In genomic region chr4:175646802-175647201, GRCh38 we compare ENCODE assay signal across 19 cellular contexts.
DNase-seq lines count a peak whose midpoint lies in the region; ATAC-seq and TF ChIP-seq lines count a peak whose summit lies in the region.
"Had no signal": no experiment of that assay in that cellular context is flagged by ENCODE, and none has a peak within 500 bp of the region (broad histone marks: within the 10 kb centered on the region; RNA-seq: fewer than 3 reads in every experiment).

No MANE protein-coding gene starts in this region.

- H3K9me3 Mint-ChIP-seq in stimulated activated naive CD8-positive, alpha-beta T cell treated with anti-CD3 and anti-CD28 coated beads, Interleukin-15, amount 100 ng/mL, for 72 hours = peaks cover 0 to 10% of the 10 kb centered on the region in 2 donors

- H3K9me3 ChIP-seq in OCI-LY1 (ENCODE audit: low read length) (no peaks in the 10 kb centered on the region), osteoblast (ENCODE audit: low read depth, low read length) (no peaks in the 10 kb centered on the region), right lobe of liver (no peaks in the 10 kb centered on the region)
- H3K9me3 ChIP-seq: A549 had no signal

- no peaks in the 10 kb centered on the region for H3K9me2 ChIP-seq in OCI-LY1 (ENCODE audit: low read depth, low read length)

- ATAC-seq in stimulated activated naive CD8-positive, alpha-beta T cell treated with anti-CD3 and anti-CD28 coated beads, Interleukin-15, amount 100 ng/mL, for 72 hours = no peak
- ATAC-seq in right lobe of liver = no peak
- ATAC-seq: A549, GM12878, K562 had no signal

- H3K4me1 ChIP-seq in OCI-LY1 (ENCODE audit: insufficient read depth, low read length, severe bottlenecking) = peaks cover 5% of the 10 kb centered on the region
- no peaks in the 10 kb centered on the region for H3K4me1 ChIP-seq in osteoblast (ENCODE audit: insufficient read depth, low read length)
- no peaks in the 10 kb centered on the region for H3K4me1 ChIP-seq in right lobe of liver
- H3K4me1 ChIP-seq: A549 had no signal

- H3F3A ChIP-seq in OCI-LY1 (ENCODE audit: insufficient read depth, low read length) = no peaks in the 10 kb centered on the region

- no peak for TF ChIP-seq CTCF in OCI-LY1 (IDR thresholded peaks at IDR 0.05; ENCODE audit: low read length)
- TF ChIP-seq CTCF in osteoblast (IDR thresholded peaks at IDR 0.05; ENCODE audit: extremely low read depth, low read depth, low read length) = no peak
- no peak for TF ChIP-seq CTCF in right lobe of liver (IDR thresholded peaks at IDR 0.05)

- H3K27me3 ChIP-seq in OCI-LY1 (ENCODE audit: insufficient read depth, low read length) = no peaks in the 10 kb centered on the region
- H3K27me3 ChIP-seq in osteoblast (ENCODE audit: insufficient read depth, low read length) = no peaks in the 10 kb centered on the region
- H3K27me3 ChIP-seq in right lobe of liver = no peaks in the 10 kb centered on the region

- H3K27ac Mint-ChIP-seq in stimulated activated naive CD8-positive, alpha-beta T cell treated with anti-CD3 and anti-CD28 coated beads, Interleukin-15, amount 100 ng/mL, for 72 hours = no peak overlapping the region

- H3K79me2 ChIP-seq in OCI-LY1 (ENCODE audit: insufficient read depth, low read length) = no peaks in the 10 kb centered on the region
- no peaks in the 10 kb centered on the region for H3K79me2 ChIP-seq in osteoblast (ENCODE audit: insufficient read depth, low read length)

- 61% methylated on average over 5 of the region's 5 CpGs for WGBS in right lobe of liver (ENCODE audit: insufficient coverage, low coverage, low lambda C conversion rate, missing lambda C conversion rate)

- no peak overlapping the region for H3K9ac ChIP-seq in OCI-LY1 (ENCODE audit: low read length)

- H3K27me3 Mint-ChIP-seq in stimulated activated naive CD8-positive, alpha-beta T cell treated with anti-CD3 and anti-CD28 coated beads, Interleukin-15, amount 100 ng/mL, for 72 hours = no peaks in the 10 kb centered on the region

- H2AFZ ChIP-seq in OCI-LY1 (ENCODE audit: low read length) (no peak overlapping the region), osteoblast (ENCODE audit: low read length) (peak overlapping the region; percentile 66)

- no peak overlapping the region for H3K4me3 Mint-ChIP-seq in stimulated activated naive CD8-positive, alpha-beta T cell treated with anti-CD3 and anti-CD28 coated beads, Interleukin-15, amount 100 ng/mL, for 72 hours

- intact Hi-C loops in right lobe of liver (cut with DNase I) = no loop called here

- H3K27ac ChIP-seq in OCI-LY1 (ENCODE audit: low read depth, low read length, poor library complexity, severe bottlenecking) (no peak overlapping the region), osteoblast (ENCODE audit: low read depth, low read length) (no peak overlapping the region), right lobe of liver (no peak overlapping the region)
- H3K27ac ChIP-seq: A549, C4-2B had no signal

- H3K4me1 Mint-ChIP-seq in stimulated activated naive CD8-positive, alpha-beta T cell treated with anti-CD3 and anti-CD28 coated beads, Interleukin-15, amount 100 ng/mL, for 72 hours = no peaks in the 10 kb centered on the region

- peak overlapping the region; percentile 20 for H3K4me3 ChIP-seq in OCI-LY1 (ENCODE audit: low read depth, low read length, poor library complexity, severe bottlenecking)
- H3K4me3 ChIP-seq in osteoblast (ENCODE audit: insufficient read depth, low read length) = peak overlapping the region; percentile 52
- no peak overlapping the region for H3K4me3 ChIP-seq in right lobe of liver
- H3K4me3 ChIP-seq: A549, GM12878, K562 had no signal

- no peak for TF ChIP-seq POLR2A in right lobe of liver (IDR thresholded peaks at IDR 0.05)

- DNase-seq in ELR (ENCODE audit: low read depth) = peak; percentile 19
- DNase-seq in cerebellar cortex (ENCODE audit: low spot score) = peak; percentile 70
- DNase-seq in osteoblast (ENCODE audit: insufficient read length, low spot score, missing footprints) = no peak
- no peak for DNase-seq in stimulated activated naive CD8-positive, alpha-beta T cell treated with anti-CD3 and anti-CD28 coated beads, Interleukin-15, amount 100 ng/mL, for 72 hours
- DNase-seq in AG20443 (ENCODE audit: low spot score) = no peak
- DNase-seq in right lobe of liver = no peak
- DNase-seq: COR-L47, HCEC 1CT, NCI-H1105, NCI-H2081, NCI-H2171 treated with DMSO at 0.1 percent for 48 hours, NCI-H446, NCI-H526 treated with DMSO at 0.1 percent for 48 hours, SIG-M5 had no signal

- H4K20me1 ChIP-seq in OCI-LY1 (ENCODE audit: insufficient read depth, low read length) (no peaks in the 10 kb centered on the region), osteoblast (ENCODE audit: insufficient read depth, low read length) (no peaks in the 10 kb centered on the region)

- H3K36me3 ChIP-seq in OCI-LY1 (ENCODE audit: insufficient read depth, low read length) = no peaks in the 10 kb centered on the region
- no peaks in the 10 kb centered on the region for H3K36me3 ChIP-seq in osteoblast (ENCODE audit: insufficient read depth, low read length)
- no peaks in the 10 kb centered on the region for H3K36me3 ChIP-seq in right lobe of liver

- H3K4me2 ChIP-seq in OCI-LY1 (ENCODE audit: low read length) = peak overlapping the region; percentile 45
- H3K4me2 ChIP-seq in osteoblast (ENCODE audit: insufficient read depth, low read length) = peak overlapping the region; percentile 23
- H3K4me2 ChIP-seq: A549 had no signal

Comparison
In these comparisons a context has a peak if more than half of its experiments do, and no peak if none do; other contexts are left out.
1. DNase-seq: peak in ELR (single experiment) and cerebellar cortex (single experiment); none in osteoblast (single experiment), stimulated activated naive CD8-positive, alpha-beta T cell treated with anti-CD3 and anti-CD28 coated beads, Interleukin-15, amount 100 ng/mL, for 72 hours (0 of 2), AG20443 (single experiment) and right lobe of liver (0 of 3).
2. H3K4me3 ChIP-seq: peak in OCI-LY1 (single experiment) and osteoblast (single experiment); none in right lobe of liver (0 of 3).